ENCODE assay signal across 22 cellular contexts in genomic region chr4:15694431-15694830, GRCh38. TPM values are rescaled to one million over a fixed set of nuclear protein-coding genes. Genes with fewer than 3 reads are reported as not detected.
DNase-seq lines count a peak whose midpoint lies in the region; TF ChIP-seq lines count a peak whose summit lies in the region.
"Had no signal": no experiment of that assay in that cellular context is flagged by ENCODE, and none has a peak within 500 bp of the region (broad histone marks: within the 10 kb centered on the region; RNA-seq: fewer than 3 reads in every experiment).

No MANE protein-coding gene starts in this region.

- H3K27ac ChIP-seq in mammary epithelial cell (ENCODE audit: insufficient read depth, low read depth, low read length) (no peak overlapping the region), neural progenitor cell (peak overlapping the region; percentile 48)
- H3K27ac ChIP-seq: body of pancreas, gastroesophageal sphincter, lower lobe of right lung, skin epidermis, upper lobe of left lung had no signal

- H3K9me3 Mint-ChIP-seq in Calu3 (ENCODE audit: low read depth, unreplicated experiment): peaks cover 4% of the 10 kb centered on the region
- peaks cover 6% of the 10 kb centered on the region for H3K9me3 Mint-ChIP-seq in neural progenitor cell
- H3K9me3 Mint-ChIP-seq: activated naive CD8-positive, alpha-beta T cell treated with anti-CD3 and anti-CD28 coated beads, Interleukin-2, amount 10 ng/mL, durations not matched to agents 7 days and 5 days; CD8-positive, alpha-beta T cell had no signal

- dilution Hi-C loops in mammary epithelial cell (cut with HindIII; ENCODE audit: low sequenced_read_pairs): no loop called here

- intact Hi-C loops in Calu3 (cut with micrococcal nuclease; ENCODE audit: unreplicated experiment) (no loop called here), mammary epithelial cell (cut with micrococcal nuclease) (no loop called here)

- no peaks in the 10 kb centered on the region for H3K27me3 Mint-ChIP-seq in Calu3 (ENCODE audit: unreplicated experiment)
- no peaks in the 10 kb centered on the region for H3K27me3 Mint-ChIP-seq in neural progenitor cell (ENCODE audit: insufficient read depth, low read depth)

- H3K9me3 ChIP-seq in mammary epithelial cell (replicated peaks; ENCODE audit: insufficient read depth, low read length): no peaks in the 10 kb centered on the region
- no peaks in the 10 kb centered on the region for H3K9me3 ChIP-seq in neural progenitor cell (ENCODE audit: low read depth)
- H3K9me3 ChIP-seq: body of pancreas, gastroesophageal sphincter, lower lobe of right lung, upper lobe of left lung had no signal

- H3K4me3 ChIP-seq in LNCaP clone FGC (ENCODE audit: low read depth, low read length) (no peak overlapping the region), mammary epithelial cell (replicated peaks in 1 of 3; ENCODE audit: insufficient read depth in 1 of 3, low read depth in 2 of 3, low read length in 3 of 3) (no peak overlapping the region), neural progenitor cell (no peak overlapping the region)
- H3K4me3 ChIP-seq: body of pancreas, gastroesophageal sphincter, lower lobe of right lung, skin epidermis, upper lobe of left lung had no signal

- in situ Hi-C loops in mammary epithelial cell (cut with MboI; ENCODE audit: low sequenced_read_pairs in 2 of 2): loop anchor here in 1 of 2 donors (25.0 kb wide), 1 partner anchor 243 kb away; the partner anchor contains the start of gene FGFBP1

- peaks cover 39% of the 10 kb centered on the region for H3F3A ChIP-seq in neural progenitor cell (ENCODE audit: low read depth)

- peak; percentile 16 for DNase-seq in Calu3
- DNase-seq in LNCaP clone FGC (ENCODE audit: low read depth): peak; percentile 33
- peak; percentile 35 for DNase-seq in mammary epithelial cell
- DNase-seq in neural progenitor cell (ENCODE audit: low spot score): no peak
- DNase-seq in activated naive CD4-positive, alpha-beta T cell (lab: John Stamatoyannopoulos, UW): no peak
- DNase-seq in COLO829 (ENCODE audit: low spot score): no peak
- DNase-seq in activated T-cell treated with anti-CD3 and anti-CD28 coated beads for 4 hours: no peak
- no peak for DNase-seq in GOT3 (lab: John Stamatoyannopoulos, UW)
- DNase-seq: activated naive CD8-positive, alpha-beta T cell treated with anti-CD3 and anti-CD28 coated beads, Interleukin-2, amount 10 ng/mL, durations not matched to agents 7 days and 5 days; body of pancreas; CD8-positive, alpha-beta T cell; effector CD8-positive, alpha-beta T cell; lower lobe of right lung; NCI-H1105; NCI-H1930; stimulated activated CD4-positive, alpha-beta T cell treated with anti-CD3 and anti-CD28 coated beads, Interleukin-1b, Interleukin-23, amount 100 ng/mL, for 48 hours; T-helper 9 cell; upper lobe of left lung had no signal

- CTCF ChIA-PET in Calu3 (lab: Charles Lee) (interaction anchor here (1.1 kb wide), 2 partner anchors 12 to 28 kb away, joined by 3 to 5 read pairs; no protein-coding TSS in a partner anchor), mammary epithelial cell (lab: Charles Lee; ENCODE audit: low non-redundant PET) (no interaction called here)

- peak overlapping the region; percentile 99 for H3K27ac Mint-ChIP-seq in Calu3 (ENCODE audit: unreplicated experiment)
- no peak overlapping the region for H3K27ac Mint-ChIP-seq in neural progenitor cell
- H3K27ac Mint-ChIP-seq: activated naive CD8-positive, alpha-beta T cell treated with anti-CD3 and anti-CD28 coated beads, Interleukin-2, amount 10 ng/mL, durations not matched to agents 7 days and 5 days; CD8-positive, alpha-beta T cell; WTC11 had no signal

- H3K27me3 ChIP-seq in mammary epithelial cell (ENCODE audit: insufficient read depth, low read length) (no peaks in the 10 kb centered on the region), neural progenitor cell (no peaks in the 10 kb centered on the region)
- H3K27me3 ChIP-seq: body of pancreas, gastroesophageal sphincter, upper lobe of left lung had no signal

- H3K36me3 Mint-ChIP-seq in Calu3 (ENCODE audit: insufficient read depth, unreplicated experiment) (peaks cover 15% of the 10 kb centered on the region), neural progenitor cell (peaks cover 7% of the 10 kb centered on the region)
- H3K36me3 Mint-ChIP-seq: CD8-positive, alpha-beta T cell had no signal

- H3K4me2 ChIP-seq in mammary epithelial cell (ENCODE audit: insufficient read depth, low read depth, low read length): no peak overlapping the region
- H3K4me2 ChIP-seq in neural progenitor cell: peak overlapping the region; percentile 65

- H3K79me2 ChIP-seq in mammary epithelial cell (ENCODE audit: insufficient read depth, low read length) (no peaks in the 10 kb centered on the region), neural progenitor cell (ENCODE audit: low read depth) (no peaks in the 10 kb centered on the region)

- TSS peak; percentile 42 for BruUV-seq in Calu3 (replicated peaks; lab: Mats Ljungman, UMichigan)
- no TSS peak for BruUV-seq in mammary epithelial cell (replicated peaks; lab: Mats Ljungman, UMichigan)

- H3K4me1 ChIP-seq in mammary epithelial cell (ENCODE audit: insufficient read depth, low read length) (peaks cover 43% of the 10 kb centered on the region), neural progenitor cell (peaks cover 67% of the 10 kb centered on the region)
- H3K4me1 ChIP-seq: body of pancreas had no signal

- H3K4me1 Mint-ChIP-seq in Calu3 (ENCODE audit: low read depth, unreplicated experiment): peaks cover 45% of the 10 kb centered on the region
- peaks cover 19% of the 10 kb centered on the region for H3K4me1 Mint-ChIP-seq in neural progenitor cell

- no peak overlapping the region for H2AFZ ChIP-seq in mammary epithelial cell (ENCODE audit: low read depth, low read length)
- H2AFZ ChIP-seq in neural progenitor cell (replicated peaks): no peak overlapping the region

- H4K20me1 ChIP-seq in mammary epithelial cell (ENCODE audit: insufficient read depth, low read length) (no peaks in the 10 kb centered on the region), neural progenitor cell (ENCODE audit: low read depth) (no peaks in the 10 kb centered on the region)

- H3K9ac ChIP-seq in mammary epithelial cell (ENCODE audit: insufficient read depth, low read length): no peak overlapping the region
- H3K9ac ChIP-seq in neural progenitor cell: no peak overlapping the region

- TF ChIP-seq CTCF in Calu3 (IDR thresholded peaks at IDR 0.05; ENCODE audit: unreplicated experiment) (no peak), LNCaP clone FGC (IDR thresholded peaks at IDR 0.05; ENCODE audit: control insufficient read depth, extremely low read depth, insufficient read depth) (no peak), mammary epithelial cell (conservative IDR thresholded peaks at IDR 0.05 in 1 of 2, IDR thresholded peaks at IDR 0.05 in 1 of 2; ENCODE audit: extremely low read depth in 1 of 2, insufficient read depth in 1 of 2, low read depth in 1 of 2, low read length in 2 of 2) (no peak), neural progenitor cell (IDR thresholded peaks at IDR 0.05) (no peak)

- 79% methylated on average over 4 of the region's 4 CpGs for WGBS in mammary epithelial cell (ENCODE audit: low coverage, missing lambda C conversion rate)

- H3K4me3 Mint-ChIP-seq in Calu3 (ENCODE audit: low read depth, unreplicated experiment) (peak overlapping the region; percentile 58), neural progenitor cell (no peak overlapping the region)
- H3K4me3 Mint-ChIP-seq: activated naive CD8-positive, alpha-beta T cell treated with anti-CD3 and anti-CD28 coated beads, Interleukin-2, amount 10 ng/mL, durations not matched to agents 7 days and 5 days; CD8-positive, alpha-beta T cell; neural crest cell; WTC11 had no signal

- no peaks in the 10 kb centered on the region for H3K36me3 ChIP-seq in mammary epithelial cell (ENCODE audit: insufficient read depth, low read length)
- H3K36me3 ChIP-seq in neural progenitor cell: no peaks in the 10 kb centered on the region
- H3K36me3 ChIP-seq: lower lobe of right lung, upper lobe of left lung had no signal

RNA-seq across cellular contexts. Expression of gene BST1, which starts 8.4 kb away (rescaled TPM):
- total RNA-seq in Calu3 (2022) (4.7 and 6.0 TPM in 2 replicates), mammary epithelial cell (under 1 TPM; under 0.01 to 0.47 TPM), neural progenitor cell (ENCODE audit: low replicate concordance) (0.45 and 1.2 TPM in 2 replicates)
- 0.50 TPM for polyA plus RNA-seq in mammary epithelial cell
- polyA minus RNA-seq in mammary epithelial cell: not detected

RNA-seq across cellular contexts. Expression of gene FAM200B, which starts 12.8 kb away (rescaled TPM):
- total RNA-seq in Calu3 (2022) (18.6 and 22.6 TPM in 2 replicates), mammary epithelial cell (10 to 100 TPM; 19.3 to 36.1 TPM), neural progenitor cell (ENCODE audit: low replicate concordance) (58.3 and 63.2 TPM in 2 replicates)
- polyA plus RNA-seq in mammary epithelial cell: 22.8 TPM
- 7.6 TPM for polyA minus RNA-seq in mammary epithelial cell

RNA-seq across cellular contexts. Expression of gene FBXL5, which starts 39.3 kb away (rescaled TPM):
- total RNA-seq in Calu3 (2022) (26.4 and 27.0 TPM in 2 replicates), mammary epithelial cell (100 to 1,000 TPM in 1 of 2 donors, 10 to 100 TPM in 1; 72.1 to 109 TPM), neural progenitor cell (ENCODE audit: low replicate concordance) (72.7 and 87.9 TPM in 2 replicates)
- 31.2 TPM for polyA plus RNA-seq in mammary epithelial cell
- polyA minus RNA-seq in mammary epithelial cell: 41.3 TPM

Comparison
In these comparisons a context has a peak if more than half of its experiments do, and no peak if none do; other contexts are left out.
1. DNase-seq: peak in Calu3 (single experiment), LNCaP clone FGC (single experiment) and mammary epithelial cell (single experiment); none in neural progenitor cell (single experiment), activated naive CD4-positive, alpha-beta T cell (0 of 4), COLO829 (single experiment), activated T-cell treated with anti-CD3 and anti-CD28 coated beads for 4 hours (single experiment) and GOT3 (single experiment).